In genomic region chr10:122387572-122387971, GRCh38 we compare ENCODE assay signal across 23 cellular contexts.
"Had no signal": no experiment of that assay in that cellular context is flagged by ENCODE, and none has a peak within 500 bp of the region (broad histone marks: within the 10 kb centered on the region; RNA-seq: fewer than 3 reads in every experiment).

No MANE protein-coding gene starts in this region.

- H3K9me3 ChIP-seq: Peyer's patch had no signal

- H3K27me3 ChIP-seq: brain microvascular endothelial cell, cardiac muscle cell, Peyer's patch had no signal

- H3K36me3 ChIP-seq: brain microvascular endothelial cell, cardiac muscle cell, Peyer's patch had no signal

- ATAC-seq: HepG2, T-helper 17 cell, WTC11 had no signal

- H3K4me3 ChIP-seq: cardiac muscle cell, Peyer's patch had no signal

- H3K9me3 Mint-ChIP-seq: activated CD4-positive, alpha-beta memory T cell treated with anti-CD3 and anti-CD28 coated beads for 36 hours; activated naive CD4-positive, alpha-beta T cell treated with anti-CD3 and anti-CD28 coated beads, Interleukin-2, amount 50 U/mL, for 24 hours had no signal

- H3K27ac ChIP-seq: brain microvascular endothelial cell, cardiac muscle cell, Peyer's patch had no signal

- H3K4me1 Mint-ChIP-seq: WTC11 had no signal

- DNase-seq: activated CD4-positive, alpha-beta memory T cell treated with anti-CD3 and anti-CD28 coated beads for 36 hours; activated CD4-positive, alpha-beta T cell treated with anti-CD3 and anti-CD28 coated beads for 1 hour; activated CD4-positive, alpha-beta T cell treated with anti-CD3 and anti-CD28 coated beads, Interleukin-2, amount 10 ng/mL, durations not matched to agents 7 days and 5 days; activated CD8-positive, alpha-beta memory T cell treated with anti-CD3 and anti-CD28 coated beads for 24 hours; activated effector memory CD4-positive, alpha-beta T cell treated with Interleukin-2 at 50 U/mL for 16 hours; activated naive CD4-positive, alpha-beta T cell; activated T-cell treated with anti-CD3 and anti-CD28 coated beads for 4 hours; brain microvascular endothelial cell; MM.1S; NCI-H1105; NCI-H1436; NCI-H1694 treated with DMSO at 0.1 percent for 48 hours; NCI-H2029 treated with DMSO at 0.1 percent for 48 hours; NCI-H510A treated with DMSO at 0.1 percent for 48 hours; NCI-H69; Peyer's patch; SHP77 treated with DMSO at 0.1 percent for 48 hours; T-helper 17 cell; T-helper 9 cell had no signal

- H3K4me3 Mint-ChIP-seq: activated CD4-positive, alpha-beta memory T cell treated with anti-CD3 and anti-CD28 coated beads for 36 hours; activated CD4-positive, alpha-beta T cell treated with anti-CD3 and anti-CD28 coated beads, Interleukin-2, amount 10 ng/mL, durations not matched to agents 7 days and 5 days; activated naive CD4-positive, alpha-beta T cell treated with anti-CD3 and anti-CD28 coated beads, Interleukin-2, amount 50 U/mL, for 24 hours; T-helper 17 cell; WTC11 had no signal

- H3K27ac Mint-ChIP-seq: activated CD4-positive, alpha-beta memory T cell treated with anti-CD3 and anti-CD28 coated beads for 36 hours; activated CD4-positive, alpha-beta T cell treated with anti-CD3 and anti-CD28 coated beads, Interleukin-2, amount 10 ng/mL, durations not matched to agents 7 days and 5 days; activated naive CD4-positive, alpha-beta T cell treated with anti-CD3 and anti-CD28 coated beads, Interleukin-2, amount 50 U/mL, for 24 hours; T-helper 17 cell; WTC11 had no signal

- H3K27me3 Mint-ChIP-seq: activated CD4-positive, alpha-beta memory T cell treated with anti-CD3 and anti-CD28 coated beads for 36 hours; activated naive CD4-positive, alpha-beta T cell treated with anti-CD3 and anti-CD28 coated beads, Interleukin-2, amount 50 U/mL, for 24 hours; T-helper 17 cell had no signal
